ENCODE assay signal across 18 cellular contexts in the genomic region with DNA sequence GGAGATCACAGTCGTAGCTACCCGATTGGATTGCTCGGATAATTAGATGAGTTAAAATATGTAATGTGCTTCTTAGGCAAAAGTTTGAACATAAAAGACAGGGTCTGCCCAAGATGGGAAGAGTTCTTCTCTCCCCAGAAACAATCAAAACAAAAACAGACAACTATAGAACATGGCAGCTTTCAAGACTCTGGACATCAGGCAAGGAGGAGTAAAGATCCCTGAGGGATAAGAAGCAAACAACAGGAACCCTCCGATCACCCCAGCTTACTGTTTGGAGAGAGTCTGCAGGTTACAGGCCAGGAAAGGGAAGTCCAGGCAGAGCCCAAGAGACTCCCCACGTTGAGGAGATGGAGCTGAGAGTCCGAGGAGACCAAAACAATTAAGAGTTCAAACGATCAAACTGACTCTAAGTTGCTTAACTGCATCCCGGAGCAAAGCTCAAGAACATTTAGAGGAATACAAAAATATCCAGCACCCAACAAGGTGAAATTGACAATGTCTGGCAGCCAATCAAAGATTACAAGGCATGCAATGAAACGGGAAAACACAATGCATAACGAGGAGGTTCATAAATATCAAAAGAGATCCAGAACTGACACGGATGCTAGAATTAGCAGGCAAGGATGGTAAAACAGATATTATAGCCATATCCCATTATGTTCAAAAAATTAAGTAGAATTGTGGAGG. TPM values are rescaled to one million over a fixed set of nuclear protein-coding genes. Genes with fewer than 3 reads are reported as not detected.
DNase-seq lines count a peak whose midpoint lies in the region; ATAC-seq, FAIRE-seq and TF ChIP-seq lines count a peak whose summit lies in the region.
"Had no signal": no experiment of that assay in that cellular context is flagged by ENCODE, and none has a peak within 500 bp of the region (broad histone marks: within the 10 kb centered on the region; RNA-seq: fewer than 3 reads in every experiment).

No MANE protein-coding gene starts in this region.

- DNase-seq in A549 (ENCODE audit: low read depth in 1 of 2, low spot score in 1 of 2) (no peak), GM23338 (ENCODE audit: low spot score) (no peak), bronchial epithelial cell (ENCODE audit: low read depth) (no peak), nephron progenitor cell (no peak), NCI-H2081 (lab: John Stamatoyannopoulos, UW) (no peak), GDM1 (lab: John Stamatoyannopoulos, UW) (no peak), NCI-H748 (lab: John Stamatoyannopoulos, UW; ENCODE audit: unreplicated experiment) (no peak), NCI-H526 (lab: John Stamatoyannopoulos, UW) (no peak)
- DNase-seq: CD8-positive, alpha-beta T cell; COR-L47; DND-41; GF-D8; H7 had no signal

- H3K9me3 Mint-ChIP-seq in GM23338 (peaks cover 8% of the 10 kb centered on the region), nephron progenitor cell (peaks cover 5% of the 10 kb centered on the region)
- H3K9me3 Mint-ChIP-seq: CD8-positive, alpha-beta T cell had no signal

- no peak overlapping the region for H3K27ac ChIP-seq in A549
- no peak overlapping the region for H3K27ac ChIP-seq in GM23338 (ENCODE audit: low read depth)
- H3K27ac ChIP-seq: C4-2B had no signal

- TF ChIP-seq EP300 in A549 (IDR thresholded peaks at IDR 0.05), result no peak

- H3K4me1 Mint-ChIP-seq in GM23338 (peaks cover 14% of the 10 kb centered on the region), nephron progenitor cell (peaks cover 32% of the 10 kb centered on the region)

- H3K4me2 ChIP-seq in A549 (no peak overlapping the region), GM23338 (no peak overlapping the region)

- 0 out of 2 replicates have a peak overlapping the region, but pooled peaks have one; percentile 9 for H2AFZ ChIP-seq in GM23338

- POLR2A ChIA-PET in A549 (lab: Yijun Ruan, JAX), result no interaction called here

- WGBS in A549 (ENCODE audit: missing lambda C conversion rate), result 60% methylated on average over 11 of the region's 11 CpGs

- TF ChIP-seq CTCF in A549 (IDR thresholded peaks at IDR 0.05) (no peak), GM23338 (conservative IDR thresholded peaks at IDR 0.05; ENCODE audit: low read depth in 2 of 2) (no peak), bronchial epithelial cell (IDR thresholded peaks at IDR 0.05; ENCODE audit: insufficient read depth, low read length, severe bottlenecking) (no peak), nephron progenitor cell (IDR thresholded peaks at IDR 0.05) (no peak)

- H3K4me3 ChIP-seq in A549 (no peak overlapping the region), GM23338 (no peak overlapping the region), bronchial epithelial cell (ENCODE audit: low read depth, low read length) (no peak overlapping the region)

- H3K79me2 ChIP-seq in GM23338 (replicated peaks; ENCODE audit: insufficient read depth), result no peaks in the 10 kb centered on the region

- H3K4me1 ChIP-seq in A549 (peaks cover 9% of the 10 kb centered on the region; the same call in 2 of the 3 replicates), GM23338 (ENCODE audit: insufficient read depth) (no peaks in the 10 kb centered on the region; the same call in 1 of the 2 replicates)

- H3K36me3 ChIP-seq in GM23338 (ENCODE audit: insufficient read depth), result no peaks in the 10 kb centered on the region
- no peaks in the 10 kb centered on the region for H3K36me3 ChIP-seq in bronchial epithelial cell (ENCODE audit: control insufficient read depth, insufficient read depth, low read length)

- H3K9me2 ChIP-seq in GM23338 (ENCODE audit: insufficient read depth), result no peaks in the 10 kb centered on the region

- H3K36me3 Mint-ChIP-seq in GM23338 (ENCODE audit: low read depth) (0 out of 3 replicates have a peak, but pooled peaks cover 3% of the 10 kb centered on the region), nephron progenitor cell (ENCODE audit: low read depth) (peaks cover 5% of the 10 kb centered on the region)
- H3K36me3 Mint-ChIP-seq: CD8-positive, alpha-beta T cell had no signal

- TF ChIP-seq POLR2A in A549 (IDR thresholded peaks at IDR 0.05; ENCODE audit: low read length), result no peak

- no peaks in the 10 kb centered on the region for H4K20me1 ChIP-seq in GM23338 (replicated peaks; ENCODE audit: insufficient read depth)

- ATAC-seq in A549 (no peak), GM23338 (no peak)
- ATAC-seq: CD8-positive, alpha-beta T cell had no signal

- no peak overlapping the region for H3K4me3 Mint-ChIP-seq in GM23338
- no peak overlapping the region for H3K4me3 Mint-ChIP-seq in nephron progenitor cell
- H3K4me3 Mint-ChIP-seq: B cell; CD8-positive, alpha-beta T cell had no signal

- 0 out of 2 replicates have a peak, but pooled peaks cover 7% of the 10 kb centered on the region for H3F3A ChIP-seq in GM23338 (replicated peaks; ENCODE audit: low read depth)

- TF ChIP-seq RAD21 in A549 (conservative IDR thresholded peaks at IDR 0.05 in 1 of 2, IDR thresholded peaks at IDR 0.05 in 1 of 2), result no peak

- H3K27ac Mint-ChIP-seq in GM23338 (no peak overlapping the region), nephron progenitor cell (peak overlapping the region; percentile 21)
- H3K27ac Mint-ChIP-seq: B cell; CD8-positive, alpha-beta T cell had no signal

- CTCF ChIA-PET in A549 (lab: Yijun Ruan, JAX), result interaction anchor here (0.6 to 1.9 kb wide), 7 partner anchors 13 to 186 kb away, joined by 3 to 14 read pairs (median 4); partner anchors contain the start of gene CLEC10A

- no peaks in the 10 kb centered on the region for H3K9me3 ChIP-seq in A549

- FAIRE-seq in A549 (lab: Jason Lieb, UNC) (peak; percentile 88), bronchial epithelial cell (lab: Jason Lieb, UNC) (peak; percentile 43)
- FAIRE-seq: D721Med had no signal

- H3K27me3 ChIP-seq in GM23338 (ENCODE audit: insufficient read depth) (no peaks in the 10 kb centered on the region), bronchial epithelial cell (ENCODE audit: control insufficient read depth, insufficient read depth, low read length) (no peaks in the 10 kb centered on the region)

- H3K27me3 Mint-ChIP-seq in GM23338 (ENCODE audit: insufficient read depth, low read depth, poor library complexity), result peaks cover 12% of the 10 kb centered on the region
- peaks cover 3% of the 10 kb centered on the region for H3K27me3 Mint-ChIP-seq in nephron progenitor cell (ENCODE audit: low read depth, poor library complexity)

TF ChIP-seq in A549, 52 proteins besides CTCF, POLR2A, EP300 and RAD21 (continues in another document):
- no peak for TF ChIP-seq NR3C1 (IDR thresholded peaks at IDR 0.05)
- TF ChIP-seq, protein P1, sequence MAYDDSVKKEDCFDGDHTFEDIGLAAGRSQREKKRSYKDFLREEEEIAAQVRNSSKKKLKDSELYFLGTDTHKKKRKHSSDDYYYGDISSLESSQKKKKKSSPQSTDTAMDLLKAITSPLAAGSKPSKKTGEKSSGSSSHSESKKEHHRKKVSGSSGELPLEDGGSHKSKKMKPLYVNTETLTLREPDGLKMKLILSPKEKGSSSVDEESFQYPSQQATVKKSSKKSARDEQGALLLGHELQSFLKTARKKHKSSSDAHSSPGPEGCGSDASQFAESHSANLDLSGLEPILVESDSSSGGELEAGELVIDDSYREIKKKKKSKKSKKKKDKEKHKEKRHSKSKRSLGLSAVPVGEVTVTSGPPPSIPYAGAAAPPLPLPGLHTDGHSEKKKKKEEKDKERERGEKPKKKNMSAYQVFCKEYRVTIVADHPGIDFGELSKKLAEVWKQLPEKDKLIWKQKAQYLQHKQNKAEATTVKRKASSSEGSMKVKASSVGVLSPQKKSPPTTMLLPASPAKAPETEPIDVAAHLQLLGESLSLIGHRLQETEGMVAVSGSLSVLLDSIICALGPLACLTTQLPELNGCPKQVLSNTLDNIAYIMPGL (CRISPR knock-in tag; IDR thresholded peaks at IDR 0.05; ENCODE audit: borderline replicate concordance), result no peak

TF ChIP-seq in GM23338, 12 proteins besides CTCF, POLR2A, EP300 and RAD21 (continues in another document):
- TF ChIP-seq POLR2AphosphoS5 (IDR thresholded peaks at IDR 0.05; ENCODE audit: low read depth) (no peak), ZNF331 (CRISPR knock-in tag; IDR thresholded peaks at IDR 0.05; ENCODE audit: low read depth) (no peak)
- TF ChIP-seq, protein P2, sequence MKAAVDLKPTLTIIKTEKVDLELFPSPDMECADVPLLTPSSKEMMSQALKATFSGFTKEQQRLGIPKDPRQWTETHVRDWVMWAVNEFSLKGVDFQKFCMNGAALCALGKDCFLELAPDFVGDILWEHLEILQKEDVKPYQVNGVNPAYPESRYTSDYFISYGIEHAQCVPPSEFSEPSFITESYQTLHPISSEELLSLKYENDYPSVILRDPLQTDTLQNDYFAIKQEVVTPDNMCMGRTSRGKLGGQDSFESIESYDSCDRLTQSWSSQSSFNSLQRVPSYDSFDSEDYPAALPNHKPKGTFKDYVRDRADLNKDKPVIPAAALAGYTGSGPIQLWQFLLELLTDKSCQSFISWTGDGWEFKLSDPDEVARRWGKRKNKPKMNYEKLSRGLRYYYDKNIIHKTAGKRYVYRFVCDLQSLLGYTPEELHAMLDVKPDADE (IDR thresholded peaks at IDR 0.05), result no peak

RNA-seq across cellular contexts. Expression of gene ASGR2, which starts 3.9 kb away (rescaled TPM):
- polyA plus RNA-seq in A549 (2011; rRNA removed), result 0.25 and 0.34 TPM in 2 replicates
- polyA plus RNA-seq in A549 (2012; cell fraction: cytosol; rRNA removed), result 0.10 and 0.11 TPM in 2 replicates
- polyA plus RNA-seq in A549 (2012; cell fraction: nucleus; rRNA removed), result 0.06 and 0.31 TPM in 2 replicates
- 0.06 TPM in 1 of 3 replicates, not detected in the others for polyA plus RNA-seq in A549 (2017; fragmentation: RNase III; extraction: RNeasy Plus Mini Kit Qiagen cat#74134 plus additional on column Dnase treatment)
- not detected in 2 replicates for polyA minus RNA-seq in A549 (2011; rRNA and poly(A)+ RNA removed)
- 0.97 TPM in 1 of 2 replicates, not detected in the other for total RNA-seq in GM23338 (2014; rRNA removed; shearing (Covaris generic))
- polyA plus RNA-seq in GM23338 (2016; fragmentation: Nextera tagmentation; extraction: Ambion mirVana), result not detected in 2 replicates
- not detected in 2 replicates for total RNA-seq in bronchial epithelial cell
- total RNA-seq: A172; B cell; CD8-positive, alpha-beta T cell; H7; HT1080 had no signal

RNA-seq across cellular contexts. Expression of gene CLEC10A, which starts 30.7 kb away (rescaled TPM):
- polyA plus RNA-seq in A549 (2011; rRNA removed) (not detected in 2 replicates), A549 (2017; fragmentation: RNase III; extraction: RNeasy Plus Mini Kit Qiagen cat#74134 plus additional on column Dnase treatment) (not detected in 3 replicates), GM23338 (2016; fragmentation: Nextera tagmentation; extraction: Ambion mirVana) (not detected in 2 replicates)
- not detected in 2 replicates for polyA plus RNA-seq in A549 (2012; cell fraction: cytosol; rRNA removed)
- not detected in 2 replicates for polyA plus RNA-seq in A549 (2012; cell fraction: nucleus; rRNA removed)
- not detected in 2 replicates for polyA minus RNA-seq in A549 (2011; rRNA and poly(A)+ RNA removed)
- not detected in 2 replicates for total RNA-seq in GM23338 (2014; rRNA removed; shearing (Covaris generic))
- total RNA-seq in bronchial epithelial cell, result not detected in 2 replicates
- total RNA-seq: A172; B cell; CD8-positive, alpha-beta T cell; H7; HT1080 had no signal
